ENCODE assay signal across 8 cellular contexts in the genomic region with DNA sequence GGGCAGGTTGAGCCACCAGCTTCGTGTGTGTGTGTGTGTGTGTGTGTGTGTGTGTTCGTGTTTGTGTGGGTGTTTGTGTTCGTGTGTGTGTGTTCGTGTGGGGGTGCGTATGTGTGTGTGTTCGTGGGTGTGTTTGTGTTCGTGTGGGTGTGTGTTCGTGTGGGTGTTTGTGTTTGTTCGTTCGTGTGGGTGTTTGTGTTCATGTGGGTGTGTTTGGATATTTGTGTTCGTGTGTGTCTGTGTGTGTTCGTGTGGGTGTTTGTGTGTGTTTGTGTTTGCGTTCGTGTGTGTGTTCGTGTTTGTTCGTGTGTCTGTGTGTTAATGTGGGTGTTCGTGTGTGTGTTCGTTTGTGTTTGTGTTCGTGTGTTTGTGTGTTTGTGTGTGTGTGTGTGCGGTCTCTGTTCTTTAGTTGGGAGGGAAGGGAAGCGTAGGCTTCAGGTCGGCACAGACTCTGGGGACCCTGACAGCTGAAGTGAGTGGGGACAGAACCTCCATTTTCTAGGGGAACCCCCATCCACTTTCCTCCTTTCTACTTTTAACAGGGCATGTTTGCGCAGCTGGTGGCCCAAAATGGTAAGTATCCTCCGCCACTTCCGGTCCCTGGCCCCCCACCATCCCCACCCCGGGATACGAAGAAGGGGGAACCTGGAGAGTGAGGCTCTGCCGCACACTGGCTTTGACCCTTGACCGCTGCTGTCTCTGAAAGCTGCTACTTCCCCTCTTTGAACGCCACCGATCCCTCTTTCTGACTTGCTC. TPM values are rescaled to one million over a fixed set of nuclear protein-coding genes. Genes with fewer than 3 reads are reported as not detected.
A peak's percentile ranks its signal among the peaks of the same experiment; 100 is the strongest.
DNase-seq lines count a peak whose midpoint lies in the region; ATAC-seq and TF ChIP-seq lines count a peak whose summit lies in the region.

No MANE protein-coding gene starts in this region.

- H4K8ac ChIP-seq in trophoblast cell (ENCODE audit: low read depth, low read length): no peak overlapping the region

- peak overlapping the region; percentile 80 for H3K4me3 Mint-ChIP-seq in central memory CD8-positive, alpha-beta T cell

- no peak overlapping the region for H2BK120ac ChIP-seq in trophoblast cell (ENCODE audit: insufficient read depth, low read length, poor library complexity)

- H3K27ac ChIP-seq in trophoblast cell (ENCODE audit: low read depth, low read length) (no peak overlapping the region), coronary artery (no peak overlapping the region)

- peak overlapping the region; percentile 76 for H3K4me3 ChIP-seq in NT2/D1 (ENCODE audit: insufficient read length, low read depth)
- H3K4me3 ChIP-seq in trophoblast cell (ENCODE audit: low read depth, low read length): peak overlapping the region; percentile 20
- no peak overlapping the region for H3K4me3 ChIP-seq in coronary artery

- H4K91ac ChIP-seq in trophoblast cell (ENCODE audit: low read depth, low read length): no peak overlapping the region

- H3K23ac ChIP-seq in trophoblast cell (ENCODE audit: low read length): no peak overlapping the region

- no peak overlapping the region for H2BK12ac ChIP-seq in trophoblast cell (ENCODE audit: low read length)

- H2AFZ ChIP-seq in trophoblast cell (ENCODE audit: insufficient read depth, low read length, poor library complexity): no peak overlapping the region

- peak overlapping the region; percentile 90 for H3K27ac Mint-ChIP-seq in central memory CD8-positive, alpha-beta T cell (ENCODE audit: low read depth)

- peaks cover 64% of the 10 kb centered on the region for H3K4me1 Mint-ChIP-seq in central memory CD8-positive, alpha-beta T cell

- no peak overlapping the region for H3K4me2 ChIP-seq in trophoblast cell (ENCODE audit: low read length)

- WGBS in trophoblast cell (ENCODE audit: extremely low coverage, insufficient coverage, insufficient read length): no CpG with 5 or more reads among the region's 31 CpGs

- H3K9me3 Mint-ChIP-seq in central memory CD8-positive, alpha-beta T cell: no peaks in the 10 kb centered on the region

- H4K12ac ChIP-seq in trophoblast cell (ENCODE audit: low read depth, low read length): no peak overlapping the region

- peak overlapping the region; percentile 92 for H3K9ac ChIP-seq in NT2/D1 (ENCODE audit: insufficient read length, low read depth)
- H3K9ac ChIP-seq in trophoblast cell (ENCODE audit: low read length): no peak overlapping the region

- H3K36me3 ChIP-seq in NT2/D1 (ENCODE audit: insufficient read depth, insufficient read length, low read length): peaks cover 19% of the 10 kb centered on the region
- no peaks in the 10 kb centered on the region for H3K36me3 ChIP-seq in trophoblast cell (ENCODE audit: control insufficient read depth in 1 of 2, insufficient read depth in 2 of 2, low read length in 2 of 2)

- H3K4ac ChIP-seq in trophoblast cell (ENCODE audit: low read depth, low read length): no peak overlapping the region

- DNase-seq in GM13976 (ENCODE audit: low spot score) (peak; percentile 78), NT2/D1 (ENCODE audit: low read depth, low spot score) (no peak), trophoblast cell (no peak), coronary artery (ENCODE audit: low spot score) (no peak), COLO829 (ENCODE audit: low spot score) (no peak), NCI-H226 (no peak), activated gamma-delta T cell (lab: John Stamatoyannopoulos, UW) (no peak)
- DNase-seq in central memory CD8-positive, alpha-beta T cell (ENCODE audit: low spot score in 2 of 2): no peak

- H2BK5ac ChIP-seq in trophoblast cell (ENCODE audit: low read depth, low read length, poor library complexity): no peak overlapping the region

- H3K4me1 ChIP-seq in NT2/D1 (ENCODE audit: insufficient read depth, insufficient read length) (peaks cover 10% of the 10 kb centered on the region), trophoblast cell (ENCODE audit: control insufficient read depth in 1 of 2, insufficient read depth in 2 of 2, low read length in 2 of 2) (peaks cover 5 to 6% of the 10 kb centered on the region in 2 experiments)

- H3K79me1 ChIP-seq in trophoblast cell (ENCODE audit: low read length): peaks cover 2% of the 10 kb centered on the region

- H3K79me2 ChIP-seq in trophoblast cell (ENCODE audit: control insufficient read depth, insufficient read depth, low read length, poor library complexity): peaks cover 2% of the 10 kb centered on the region

- H3K27me3 Mint-ChIP-seq in central memory CD8-positive, alpha-beta T cell: peaks cover 12% of the 10 kb centered on the region

- in situ Hi-C loops in GM13976 (cut with MboI; ENCODE audit: low sequenced_read_pairs, unreplicated experiment): no loop called here

- no peak overlapping the region for H2AK5ac ChIP-seq in trophoblast cell (ENCODE audit: low read length)

- H3K36me3 Mint-ChIP-seq in central memory CD8-positive, alpha-beta T cell (ENCODE audit: insufficient read depth): peaks cover 26% of the 10 kb centered on the region

- no peak for ATAC-seq in central memory CD8-positive, alpha-beta T cell (replicated peaks; ENCODE audit: extremely low read depth, poor library complexity, severe bottlenecking)

- H3K27me3 ChIP-seq in NT2/D1 (ENCODE audit: insufficient read depth, insufficient read length) (peaks cover 15% of the 10 kb centered on the region), trophoblast cell (ENCODE audit: insufficient read depth, low read length) (peaks cover 24% of the 10 kb centered on the region)

- no peak overlapping the region for H3K14ac ChIP-seq in trophoblast cell (ENCODE audit: low read length)

- H3K9me3 ChIP-seq in NT2/D1 (ENCODE audit: insufficient read depth, low read length) (peaks cover 22% of the 10 kb centered on the region), trophoblast cell (ENCODE audit: insufficient read depth, low read depth, low read length) (peaks cover 7% of the 10 kb centered on the region)

- no peak overlapping the region for H3K18ac ChIP-seq in trophoblast cell (ENCODE audit: low read length)

- TF ChIP-seq CTCF in GM13976 (IDR thresholded peaks at IDR 0.05; ENCODE audit: borderline replicate concordance, control extremely low read depth, extremely low read depth, insufficient read depth, missing control alignments) (no peak), coronary artery (IDR thresholded peaks at IDR 0.05) (no peak)

RNA-seq across cellular contexts. Expression of a gene that starts 1.6 kb away (rescaled TPM):
- 0.70 and 0.87 TPM in 2 replicates for polyA plus RNA-seq in trophoblast cell (2013)

RNA-seq across cellular contexts. Expression of a gene that starts 30.3 kb away (rescaled TPM):
- 0.08 TPM in 1 of 2 replicates, not detected in the other for polyA plus RNA-seq in trophoblast cell (2013)

RNA-seq across cellular contexts. Expression of a gene that starts 50.8 kb away (rescaled TPM):
- 0.06 and 0.08 TPM in 2 replicates for polyA plus RNA-seq in trophoblast cell (2013)

RNA-seq across cellular contexts. Expression of a gene that starts 58.5 kb away (rescaled TPM):
- polyA plus RNA-seq in trophoblast cell (2013): not detected in 2 replicates
